10 cellular contexts compared by ENCODE assay signal in genomic region chr5:187617-188451, GRCh38. TPM values are rescaled to one million over a fixed set of nuclear protein-coding genes. Genes with fewer than 3 reads are reported as not detected.
DNase-seq lines count a peak whose midpoint lies in the region; ATAC-seq and TF ChIP-seq lines count a peak whose summit lies in the region.
"Had no signal": no experiment of that assay in that cellular context is flagged by ENCODE, and none has a peak within 500 bp of the region (broad histone marks: within the 10 kb centered on the region; RNA-seq: fewer than 3 reads in every experiment).

No MANE protein-coding gene starts in this region.

- intact Hi-C loops in psoas muscle (cut with DNase I), result loop anchor here (2.0 to 5.0 kb wide), 3 partner anchors 34 to 129 kb away; no protein-coding TSS in a partner anchor
- intact Hi-C loops in thyroid gland (cut with DNase I), result no loop called here

- H3K9me3 Mint-ChIP-seq in glutamatergic neuron (ENCODE audit: unreplicated experiment), result peaks cover 5% of the 10 kb centered on the region
- H3K9me3 Mint-ChIP-seq in T-cell, result no peaks in the 10 kb centered on the region
- H3K9me3 Mint-ChIP-seq: stimulated activated naive B cell treated with anti-CD40 and anti-IgM and Interleukin-4, amounts not matched to agents 10 μg/mL and 1 μg/mL and 100 μg/mL, for 72 hours had no signal

- H3K27ac ChIP-seq in OCI-LY1 (ENCODE audit: low read depth, low read length, poor library complexity, severe bottlenecking) (no peak overlapping the region), psoas muscle (peak overlapping the region; percentile 97), gastroesophageal sphincter (no peak overlapping the region), thyroid gland (no peak overlapping the region)

- CTCF ChIA-PET in T-cell (lab: Charles Lee), result interaction anchor here in 1 of 2 donors (1.3 to 1.5 kb wide), 2 partner anchors 30 to 32 kb away, joined by 4 to 9 read pairs; partner anchors contain the start of genes CCDC127 and SDHA

- H3K4me1 ChIP-seq in OCI-LY1 (ENCODE audit: insufficient read depth, low read length, severe bottlenecking) (peaks cover 45% of the 10 kb centered on the region), psoas muscle (peaks cover 41% of the 10 kb centered on the region), gastroesophageal sphincter (peaks cover 0 to 37% (median 4%) of the 10 kb centered on the region in 3 donors), thyroid gland (peaks cover 14 to 25% of the 10 kb centered on the region in 2 donors)

- no peaks in the 10 kb centered on the region for H4K20me1 ChIP-seq in OCI-LY1 (ENCODE audit: insufficient read depth, low read length)

- H3K4me3 Mint-ChIP-seq in glutamatergic neuron (ENCODE audit: unreplicated experiment) (no peak overlapping the region), T-cell (no peak overlapping the region)

- ATAC-seq in psoas muscle (no peak), T-cell (replicated peaks in 1 of 4) (no peak), gastroesophageal sphincter (no peak)

- H3K27me3 Mint-ChIP-seq in glutamatergic neuron (ENCODE audit: unreplicated experiment) (peaks cover 6% of the 10 kb centered on the region), T-cell (peaks cover 0 to 18% of the 10 kb centered on the region in 2 donors)

- TF ChIP-seq POLR2A in gastroesophageal sphincter (IDR thresholded peaks at IDR 0.05) (no peak), thyroid gland (IDR thresholded peaks at IDR 0.05) (no peak)

- no peaks in the 10 kb centered on the region for H3K36me3 Mint-ChIP-seq in glutamatergic neuron (ENCODE audit: unreplicated experiment)
- H3K36me3 Mint-ChIP-seq in T-cell, result no peaks in the 10 kb centered on the region
- H3K36me3 Mint-ChIP-seq: stimulated activated naive B cell treated with anti-CD40 and anti-IgM and Interleukin-4, amounts not matched to agents 10 μg/mL and 1 μg/mL and 100 μg/mL, for 72 hours had no signal

- no peaks in the 10 kb centered on the region; the same call in 1 of the 2 replicates for H3K27me3 ChIP-seq in OCI-LY1 (ENCODE audit: insufficient read depth, low read length)
- no peaks in the 10 kb centered on the region for H3K27me3 ChIP-seq in psoas muscle (ENCODE audit: insufficient read depth in 3 of 3, low read length in 2 of 3)
- peaks cover 20% of the 10 kb centered on the region for H3K27me3 ChIP-seq in gastroesophageal sphincter
- no peaks in the 10 kb centered on the region for H3K27me3 ChIP-seq in thyroid gland

- no peak overlapping the region for H3K9ac ChIP-seq in OCI-LY1 (ENCODE audit: low read length)

- POLR2A ChIA-PET in T-cell (lab: Charles Lee), result interaction anchor here in 1 of 2 donors (0.6 to 0.9 kb wide), 2 partner anchors 30 to 705 kb away, joined by 3 read pairs; partner anchors contain the start of genes BRD9, CCDC127, SDHA and TRIP13

- H3K27ac Mint-ChIP-seq in glutamatergic neuron (ENCODE audit: unreplicated experiment) (peak overlapping the region; percentile 55), T-cell (no peak overlapping the region)
- H3K27ac Mint-ChIP-seq: stimulated activated naive B cell treated with anti-CD40 and anti-IgM and Interleukin-4, amounts not matched to agents 10 μg/mL and 1 μg/mL and 100 μg/mL, for 72 hours had no signal

- DNase-seq in ELF-1 (ENCODE audit: low read depth, low spot score) (peak; percentile 23), glutamatergic neuron (no peak), psoas muscle (peak in 1 of 2 donors; percentile 16), T-cell (no peak), SW480 (ENCODE audit: low spot score) (no peak), thyroid gland (no peak)

- H3K79me2 ChIP-seq in OCI-LY1 (ENCODE audit: insufficient read depth, low read length), result no peaks in the 10 kb centered on the region

- H3K4me3 ChIP-seq in OCI-LY1 (ENCODE audit: low read depth, low read length, poor library complexity, severe bottlenecking) (no peak overlapping the region), psoas muscle (peak overlapping the region; percentile 47), gastroesophageal sphincter (peak overlapping the region in 1 of 2 donors; percentile 39), thyroid gland (replicated peaks in 1 of 3) (no peak overlapping the region)
- H3K4me3 ChIP-seq: lung had no signal

- peaks cover 22% of the 10 kb centered on the region for H3K4me1 Mint-ChIP-seq in glutamatergic neuron (ENCODE audit: low read depth, unreplicated experiment)
- H3K4me1 Mint-ChIP-seq in T-cell, result peaks cover 5 to 9% (median 6%) of the 10 kb centered on the region in 3 donors

- no peak for TF ChIP-seq CTCF in OCI-LY1 (IDR thresholded peaks at IDR 0.05; ENCODE audit: low read length)
- no peak for TF ChIP-seq CTCF in glutamatergic neuron (IDR thresholded peaks at IDR 0.05; ENCODE audit: partially characterized antibody, unreplicated experiment)
- no peak for TF ChIP-seq CTCF in psoas muscle (IDR thresholded peaks at IDR 0.05)
- TF ChIP-seq CTCF in gastroesophageal sphincter (IDR thresholded peaks at IDR 0.05), result no peak
- TF ChIP-seq CTCF in thyroid gland (IDR thresholded peaks at IDR 0.05), result no peak

- H3K4me2 ChIP-seq in OCI-LY1 (ENCODE audit: low read length), result peak overlapping the region; percentile 44

- TF ChIP-seq EP300 in gastroesophageal sphincter (IDR thresholded peaks at IDR 0.05), result no peak

- no peaks in the 10 kb centered on the region for H3F3A ChIP-seq in OCI-LY1 (ENCODE audit: insufficient read depth, low read length)

- H3K36me3 ChIP-seq in OCI-LY1 (ENCODE audit: insufficient read depth, low read length) (no peaks in the 10 kb centered on the region), psoas muscle (ENCODE audit: insufficient read depth in 1 of 2, low read depth in 1 of 2) (no peaks in the 10 kb centered on the region), gastroesophageal sphincter (no peaks in the 10 kb centered on the region), thyroid gland (no peaks in the 10 kb centered on the region)

- no peaks in the 10 kb centered on the region for H3K9me2 ChIP-seq in OCI-LY1 (ENCODE audit: low read depth, low read length)

- H2AFZ ChIP-seq in OCI-LY1 (ENCODE audit: low read length), result no peak overlapping the region

- 52 to 57% (median 53%) methylated on average over 18 to 21 of the region's 21 CpGs for WGBS in psoas muscle, 3 donors
- no CpG with 5 or more reads among the region's 21 CpGs for WGBS in gastroesophageal sphincter (ENCODE audit: low coverage in 1 of 2), 2 donors
- 47 to 74% methylated on average over 7 of the region's 21 CpGs for WGBS in thyroid gland, 2 donors

- H3K9me3 ChIP-seq in OCI-LY1 (ENCODE audit: low read length), result no peaks in the 10 kb centered on the region
- H3K9me3 ChIP-seq in psoas muscle, result no peaks in the 10 kb centered on the region
- H3K9me3 ChIP-seq in gastroesophageal sphincter, result no peaks in the 10 kb centered on the region
- no peaks in the 10 kb centered on the region for H3K9me3 ChIP-seq in thyroid gland

RNA-seq across cellular contexts. Expression of gene LRRC14B, which starts 3.5 kb away (rescaled TPM):
- total RNA-seq in glutamatergic neuron (ENCODE audit: unreplicated experiment) (not detected), psoas muscle (10 to 100 TPM in 1 of 4 donors, 1 to 10 TPM in 3; 1.3 to 13.4 (median 9.0) TPM), T-cell (not detected), gastroesophageal sphincter (not detected), thyroid gland (not detected)
- 10 to 100 TPM in 2 of 3 donors, under 1 TPM in 1; 0.42 to 15.5 (median 14.5) TPM for polyA plus RNA-seq in psoas muscle
- polyA plus RNA-seq: lung had no signal

RNA-seq across cellular contexts. Expression of gene CCDC127, which starts 30.1 kb away (rescaled TPM):
- total RNA-seq in glutamatergic neuron (ENCODE audit: unreplicated experiment) (11.9 TPM), psoas muscle (1 to 10 TPM; 6.9 to 9.6 (median 7.4) TPM), T-cell (1 to 10 TPM; 2.5 to 9.8 (median 6.3) TPM), gastroesophageal sphincter (10 to 100 TPM in 1 of 4 donors, 1 to 10 TPM in 3; 6.5 to 11.7 (median 8.2) TPM), thyroid gland (1 to 10 TPM; 4.4 to 5.2 (median 4.8) TPM)
- polyA plus RNA-seq in psoas muscle, result 10 to 100 TPM in 1 of 3 donors, 1 to 10 TPM in 2; 4.1 to 11.2 (median 5.5) TPM

RNA-seq across cellular contexts. Expression of gene SDHA, which starts 30.3 kb away (rescaled TPM):
- total RNA-seq in glutamatergic neuron (ENCODE audit: unreplicated experiment) (81.3 TPM), psoas muscle (100 to 1,000 TPM; 269 to 363 (median 314) TPM), T-cell (100 to 1,000 TPM; 122 to 209 (median 140) TPM), gastroesophageal sphincter (100 to 1,000 TPM in 2 of 4 donors, 10 to 100 TPM in 2; 85.8 to 149 (median 110) TPM), thyroid gland (100 to 1,000 TPM in 1 of 4 donors, 10 to 100 TPM in 3; 86.9 to 102 (median 92.2) TPM)
- 100 to 1,000 TPM; 160 to 205 (median 205) TPM for polyA plus RNA-seq in psoas muscle
